Comparison of ENCODE assay signal across 2 cellular contexts in the genomic region with DNA sequence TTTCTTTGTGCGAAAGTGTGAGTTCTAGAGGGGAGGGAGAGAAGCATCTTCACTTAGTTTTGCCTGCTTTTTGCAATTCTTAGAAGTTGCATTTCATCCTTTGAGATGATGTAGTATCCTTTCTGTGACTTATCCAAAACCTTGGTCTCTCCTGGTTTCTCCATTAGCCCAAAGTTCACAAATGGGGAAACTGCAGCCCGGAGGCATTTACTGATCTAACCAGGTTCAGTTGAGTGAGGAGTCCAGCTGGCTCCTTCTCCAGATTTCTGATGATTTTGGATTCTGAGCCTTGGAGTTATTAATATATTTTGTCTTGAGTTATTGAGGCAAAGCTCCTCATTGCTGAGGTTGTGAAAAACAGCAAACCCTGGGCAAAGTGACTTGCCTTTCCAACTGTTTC.
TF ChIP-seq lines count a peak whose summit lies in the region.

No MANE protein-coding gene starts in this region.

TF ChIP-seq in SK-N-SH, 30 proteins besides CTCF, POLR2A, EP300 and RAD21 (continued from another document):
- no peak for TF ChIP-seq RCOR1 (IDR thresholded peaks at IDR 0.05; ENCODE audit: low read length)
- TF ChIP-seq SIN3A (IDR thresholded peaks at IDR 0.05; ENCODE audit: borderline replicate concordance, low read depth, low read length) = no peak
- no peak for TF ChIP-seq ELF1 (IDR thresholded peaks at IDR 0.05)
- TF ChIP-seq MEF2A (IDR thresholded peaks at IDR 0.05; ENCODE audit: borderline replicate concordance, low read depth) = no peak
- TF ChIP-seq, protein P1, sequence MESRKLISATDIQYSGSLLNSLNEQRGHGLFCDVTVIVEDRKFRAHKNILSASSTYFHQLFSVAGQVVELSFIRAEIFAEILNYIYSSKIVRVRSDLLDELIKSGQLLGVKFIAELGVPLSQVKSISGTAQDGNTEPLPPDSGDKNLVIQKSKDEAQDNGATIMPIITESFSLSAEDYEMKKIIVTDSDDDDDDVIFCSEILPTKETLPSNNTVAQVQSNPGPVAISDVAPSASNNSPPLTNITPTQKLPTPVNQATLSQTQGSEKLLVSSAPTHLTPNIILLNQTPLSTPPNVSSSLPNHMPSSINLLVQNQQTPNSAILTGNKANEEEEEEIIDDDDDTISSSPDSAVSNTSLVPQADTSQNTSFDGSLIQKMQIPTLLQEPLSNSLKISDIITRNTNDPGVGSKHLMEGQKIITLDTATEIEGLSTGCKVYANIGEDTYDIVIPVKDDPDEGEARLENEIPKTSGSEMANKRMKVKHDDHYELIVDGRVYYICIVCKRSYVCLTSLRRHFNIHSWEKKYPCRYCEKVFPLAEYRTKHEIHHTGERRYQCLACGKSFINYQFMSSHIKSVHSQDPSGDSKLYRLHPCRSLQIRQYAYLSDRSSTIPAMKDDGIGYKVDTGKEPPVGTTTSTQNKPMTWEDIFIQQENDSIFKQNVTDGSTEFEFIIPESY (IDR thresholded peaks at IDR 0.05; ENCODE audit: borderline replicate concordance, low read depth) = no peak
- no peak for TF ChIP-seq GABPA (IDR thresholded peaks at IDR 0.05; ENCODE audit: low read depth)
- TF ChIP-seq GATA2 (CRISPR knock-in tag; IDR thresholded peaks at IDR 0.05) = no peak

TF ChIP-seq in SK-N-SH treated with all-trans-retinoic acid at 6 μM for 48 hours, 23 proteins besides CTCF, POLR2A, EP300 and RAD21 (continued from another document):
- TF ChIP-seq, protein P2, sequence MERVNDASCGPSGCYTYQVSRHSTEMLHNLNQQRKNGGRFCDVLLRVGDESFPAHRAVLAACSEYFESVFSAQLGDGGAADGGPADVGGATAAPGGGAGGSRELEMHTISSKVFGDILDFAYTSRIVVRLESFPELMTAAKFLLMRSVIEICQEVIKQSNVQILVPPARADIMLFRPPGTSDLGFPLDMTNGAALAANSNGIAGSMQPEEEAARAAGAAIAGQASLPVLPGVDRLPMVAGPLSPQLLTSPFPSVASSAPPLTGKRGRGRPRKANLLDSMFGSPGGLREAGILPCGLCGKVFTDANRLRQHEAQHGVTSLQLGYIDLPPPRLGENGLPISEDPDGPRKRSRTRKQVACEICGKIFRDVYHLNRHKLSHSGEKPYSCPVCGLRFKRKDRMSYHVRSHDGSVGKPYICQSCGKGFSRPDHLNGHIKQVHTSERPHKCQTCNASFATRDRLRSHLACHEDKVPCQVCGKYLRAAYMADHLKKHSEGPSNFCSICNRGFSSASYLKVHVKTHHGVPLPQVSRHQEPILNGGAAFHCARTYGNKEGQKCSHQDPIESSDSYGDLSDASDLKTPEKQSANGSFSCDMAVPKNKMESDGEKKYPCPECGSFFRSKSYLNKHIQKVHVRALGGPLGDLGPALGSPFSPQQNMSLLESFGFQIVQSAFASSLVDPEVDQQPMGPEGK (CRISPR knock-in tag; IDR thresholded peaks at IDR 0.05; ENCODE audit: borderline replicate concordance) = no peak
- TF ChIP-seq ZNF565 (CRISPR knock-in tag; conservative IDR thresholded peaks at IDR 0.05; ENCODE audit: low read depth) = no peak
- no peak for TF ChIP-seq PPARA (CRISPR knock-in tag; IDR thresholded peaks at IDR 0.05; ENCODE audit: borderline replicate concordance)
- no peak for TF ChIP-seq TCF4 (CRISPR knock-in tag; IDR thresholded peaks at IDR 0.05; ENCODE audit: borderline replicate concordance)
- TF ChIP-seq GLIS3 (CRISPR knock-in tag; IDR thresholded peaks at IDR 0.05) = no peak
- TF ChIP-seq, protein P3, sequence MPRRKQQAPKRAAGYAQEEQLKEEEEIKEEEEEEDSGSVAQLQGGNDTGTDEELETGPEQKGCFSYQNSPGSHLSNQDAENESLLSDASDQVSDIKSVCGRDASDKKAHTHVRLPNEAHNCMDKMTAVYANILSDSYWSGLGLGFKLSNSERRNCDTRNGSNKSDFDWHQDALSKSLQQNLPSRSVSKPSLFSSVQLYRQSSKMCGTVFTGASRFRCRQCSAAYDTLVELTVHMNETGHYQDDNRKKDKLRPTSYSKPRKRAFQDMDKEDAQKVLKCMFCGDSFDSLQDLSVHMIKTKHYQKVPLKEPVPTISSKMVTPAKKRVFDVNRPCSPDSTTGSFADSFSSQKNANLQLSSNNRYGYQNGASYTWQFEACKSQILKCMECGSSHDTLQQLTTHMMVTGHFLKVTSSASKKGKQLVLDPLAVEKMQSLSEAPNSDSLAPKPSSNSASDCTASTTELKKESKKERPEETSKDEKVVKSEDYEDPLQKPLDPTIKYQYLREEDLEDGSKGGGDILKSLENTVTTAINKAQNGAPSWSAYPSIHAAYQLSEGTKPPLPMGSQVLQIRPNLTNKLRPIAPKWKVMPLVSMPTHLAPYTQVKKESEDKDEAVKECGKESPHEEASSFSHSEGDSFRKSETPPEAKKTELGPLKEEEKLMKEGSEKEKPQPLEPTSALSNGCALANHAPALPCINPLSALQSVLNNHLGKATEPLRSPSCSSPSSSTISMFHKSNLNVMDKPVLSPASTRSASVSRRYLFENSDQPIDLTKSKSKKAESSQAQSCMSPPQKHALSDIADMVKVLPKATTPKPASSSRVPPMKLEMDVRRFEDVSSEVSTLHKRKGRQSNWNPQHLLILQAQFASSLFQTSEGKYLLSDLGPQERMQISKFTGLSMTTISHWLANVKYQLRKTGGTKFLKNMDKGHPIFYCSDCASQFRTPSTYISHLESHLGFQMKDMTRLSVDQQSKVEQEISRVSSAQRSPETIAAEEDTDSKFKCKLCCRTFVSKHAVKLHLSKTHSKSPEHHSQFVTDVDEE (CRISPR knock-in tag; IDR thresholded peaks at IDR 0.05) = no peak
- TF ChIP-seq RARB (CRISPR knock-in tag; IDR thresholded peaks at IDR 0.05) = no peak
- TF ChIP-seq ZFP3 (CRISPR knock-in tag; IDR thresholded peaks at IDR 0.05) = no peak
- TF ChIP-seq ISL1 (CRISPR knock-in tag; IDR thresholded peaks at IDR 0.05) = no peak
- TF ChIP-seq SNAI2 (CRISPR knock-in tag; IDR thresholded peaks at IDR 0.05) = no peak
- TF ChIP-seq BACH2 (CRISPR knock-in tag; IDR thresholded peaks at IDR 0.05; ENCODE audit: borderline replicate concordance) = no peak
- TF ChIP-seq, protein P4, sequence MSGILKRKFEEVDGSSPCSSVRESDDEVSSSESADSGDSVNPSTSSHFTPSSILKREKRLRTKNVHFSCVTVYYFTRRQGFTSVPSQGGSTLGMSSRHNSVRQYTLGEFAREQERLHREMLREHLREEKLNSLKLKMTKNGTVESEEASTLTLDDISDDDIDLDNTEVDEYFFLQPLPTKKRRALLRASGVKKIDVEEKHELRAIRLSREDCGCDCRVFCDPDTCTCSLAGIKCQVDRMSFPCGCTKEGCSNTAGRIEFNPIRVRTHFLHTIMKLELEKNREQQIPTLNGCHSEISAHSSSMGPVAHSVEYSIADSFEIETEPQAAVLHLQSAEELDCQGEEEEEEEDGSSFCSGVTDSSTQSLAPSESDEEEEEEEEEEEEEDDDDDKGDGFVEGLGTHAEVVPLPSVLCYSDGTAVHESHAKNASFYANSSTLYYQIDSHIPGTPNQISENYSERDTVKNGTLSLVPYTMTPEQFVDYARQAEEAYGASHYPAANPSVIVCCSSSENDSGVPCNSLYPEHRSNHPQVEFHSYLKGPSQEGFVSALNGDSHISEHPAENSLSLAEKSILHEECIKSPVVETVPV (CRISPR knock-in tag; IDR thresholded peaks at IDR 0.05) = no peak
